In the genomic region with DNA sequence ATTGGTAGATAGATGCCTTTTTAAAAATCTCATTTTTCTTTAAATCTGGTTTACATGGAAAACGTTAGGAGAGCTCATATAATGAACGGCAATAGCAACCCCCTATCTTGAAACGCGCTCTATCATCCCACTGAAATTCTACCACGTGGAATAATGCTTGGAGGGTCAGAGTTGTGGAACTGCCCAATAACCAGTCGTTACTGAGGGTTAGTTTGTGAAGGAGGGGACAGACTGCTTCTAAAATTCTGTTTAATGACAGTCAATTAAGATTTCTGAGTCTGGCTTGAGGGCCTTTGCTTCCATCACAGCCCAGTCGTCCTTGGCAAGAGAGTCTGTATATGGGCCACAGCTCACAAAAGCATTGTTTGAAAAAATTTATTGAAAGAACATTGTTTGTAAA, we compare ENCODE assay signal across 10 cellular contexts. TPM values are rescaled to one million over a fixed set of nuclear protein-coding genes. Genes with fewer than 3 reads are reported as not detected.
A peak's percentile ranks its signal among the peaks of the same experiment; 100 is the strongest.
DNase-seq lines count a peak whose midpoint lies in the region; ATAC-seq, FAIRE-seq and TF ChIP-seq lines count a peak whose summit lies in the region.
"Had no signal": no experiment of that assay in that cellular context is flagged by ENCODE, and none has a peak within 500 bp of the region (broad histone marks: within the 10 kb centered on the region; RNA-seq: fewer than 3 reads in every experiment).

No MANE protein-coding gene starts in this region.

- no peaks in the 10 kb centered on the region for H3K4me1 ChIP-seq in A673 (ENCODE audit: insufficient read depth, low read length, poor library complexity, severe bottlenecking)

- TF ChIP-seq CTCF in A673 (conservative IDR thresholded peaks at IDR 0.05; ENCODE audit: low read depth, low read length) (no peak), chondrocyte (IDR thresholded peaks at IDR 0.05) (no peak)

- H3K27me3 Mint-ChIP-seq in chondrocyte (ENCODE audit: low read depth): peaks cover 76% of the 10 kb centered on the region
- no peaks in the 10 kb centered on the region for H3K27me3 Mint-ChIP-seq in naive thymus-derived CD8-positive, alpha-beta T cell

- H3K27ac Mint-ChIP-seq in chondrocyte (ENCODE audit: unreplicated experiment): no peak overlapping the region
- peak overlapping the region in 8 of 10 donors; percentile 37 to 92 (median 77) for H3K27ac Mint-ChIP-seq in naive thymus-derived CD8-positive, alpha-beta T cell

- H3K36me3 Mint-ChIP-seq in chondrocyte (ENCODE audit: low read depth): no peaks in the 10 kb centered on the region
- no peaks in the 10 kb centered on the region for H3K36me3 Mint-ChIP-seq in naive thymus-derived CD8-positive, alpha-beta T cell

- FAIRE-seq in GM19239 (lab: Jason Lieb, UNC): peak; percentile 83
- FAIRE-seq: K562 had no signal

- H3K27ac ChIP-seq in A673 (ENCODE audit: low read depth, low read length, poor library complexity, severe bottlenecking): no peak overlapping the region

- no peaks in the 10 kb centered on the region for H3K36me3 ChIP-seq in A673 (ENCODE audit: insufficient read depth, low read length, poor library complexity, severe bottlenecking)

- POLR2A ChIA-PET in A673 (lab: Charles Lee; ENCODE audit: low non-redundant PET): no interaction called here
- POLR2A ChIA-PET in naive thymus-derived CD8-positive, alpha-beta T cell (lab: Charles Lee): interaction anchor here (0.5 to 1.1 kb wide), 2 partner anchors 10 to 59 kb away, joined by 3 to 4 read pairs; no protein-coding TSS in a partner anchor

- CTCF ChIA-PET in A673 (lab: Charles Lee): no interaction called here

- peaks cover 5% of the 10 kb centered on the region for H3K4me1 Mint-ChIP-seq in chondrocyte (ENCODE audit: low read depth)
- peaks cover 23 to 67% (median 48%) of the 10 kb centered on the region in 4 donors for H3K4me1 Mint-ChIP-seq in naive thymus-derived CD8-positive, alpha-beta T cell

- BruUV-seq in A673 (replicated peaks; lab: Mats Ljungman, UMichigan): no TSS peak

- intact Hi-C loops in A673 (cut with micrococcal nuclease; ENCODE audit: unreplicated experiment): no loop called here

- no peak for ATAC-seq in naive thymus-derived CD8-positive, alpha-beta T cell
- ATAC-seq in HG03045 (IDR thresholded peaks at IDR 0.05; ENCODE audit: unreplicated experiment) (no peak), HG03469 (IDR thresholded peaks at IDR 0.05; ENCODE audit: unreplicated experiment) (no peak)
- ATAC-seq: K562 had no signal

- H3K27me3 ChIP-seq in A673 (replicated peaks; ENCODE audit: insufficient read depth, low read depth, low read length, poor library complexity): peaks cover 82% of the 10 kb centered on the region

- H3K4me3 ChIP-seq in A673 (ENCODE audit: low read depth, low read length, poor library complexity, severe bottlenecking): peak overlapping the region; percentile 39
- H3K4me3 ChIP-seq: K562 had no signal

- no peaks in the 10 kb centered on the region for H3K9me3 Mint-ChIP-seq in chondrocyte (ENCODE audit: low read depth)
- H3K9me3 Mint-ChIP-seq in naive thymus-derived CD8-positive, alpha-beta T cell: no peaks in the 10 kb centered on the region

- no peaks in the 10 kb centered on the region for H3K9me3 ChIP-seq in A673 (ENCODE audit: low read depth, low read length, poor library complexity, severe bottlenecking)

- DNase-seq in A673 (ENCODE audit: low spot score) (no peak), GM19239 (ENCODE audit: insufficient read length, low spot score) (no peak), chondrocyte (ENCODE audit: low spot score) (no peak), NOMO-1 treated with DMSO at 0.1 percent for 48 hours (lab: John Stamatoyannopoulos, UW; ENCODE audit: unreplicated experiment) (no peak), cerebellar nuclear complex (lab: John Stamatoyannopoulos, UW) (no peak)
- no peak for DNase-seq in naive thymus-derived CD8-positive, alpha-beta T cell

- H3K4me3 Mint-ChIP-seq in chondrocyte (ENCODE audit: unreplicated experiment): peak overlapping the region; percentile 52
- H3K4me3 Mint-ChIP-seq in naive thymus-derived CD8-positive, alpha-beta T cell: peak overlapping the region; percentile 75 to 91 (median 86)

RNA-seq across cellular contexts. Expression of a gene that starts 0.5 kb away (rescaled TPM):
- total RNA-seq in A673 (2021) (0.19 TPM in 1 of 2 replicates, not detected in the other), chondrocyte (not detected in 3 replicates)
- 10 to 100 TPM; 17.6 to 17.8 TPM for total RNA-seq in naive thymus-derived CD8-positive, alpha-beta T cell
- polyA plus RNA-seq in naive thymus-derived CD8-positive, alpha-beta T cell: 1 to 10 TPM; 2.0 to 5.8 (median 3.2) TPM
- total RNA-seq: Daoy had no signal

Comparison
In these comparisons a context has a peak if more than half of its experiments do, and no peak if none do; other contexts are left out.
1. RNA of a gene that starts 0.5 kb away (total RNA-seq): 17.6 to 17.8 TPM in naive thymus-derived CD8-positive, alpha-beta T cell; 0.19 TPM in A673 and not detected in chondrocyte; every median in the first group is over 10 times any median in the second.